ENCODE assay signal across 10 cellular contexts in the genomic region with DNA sequence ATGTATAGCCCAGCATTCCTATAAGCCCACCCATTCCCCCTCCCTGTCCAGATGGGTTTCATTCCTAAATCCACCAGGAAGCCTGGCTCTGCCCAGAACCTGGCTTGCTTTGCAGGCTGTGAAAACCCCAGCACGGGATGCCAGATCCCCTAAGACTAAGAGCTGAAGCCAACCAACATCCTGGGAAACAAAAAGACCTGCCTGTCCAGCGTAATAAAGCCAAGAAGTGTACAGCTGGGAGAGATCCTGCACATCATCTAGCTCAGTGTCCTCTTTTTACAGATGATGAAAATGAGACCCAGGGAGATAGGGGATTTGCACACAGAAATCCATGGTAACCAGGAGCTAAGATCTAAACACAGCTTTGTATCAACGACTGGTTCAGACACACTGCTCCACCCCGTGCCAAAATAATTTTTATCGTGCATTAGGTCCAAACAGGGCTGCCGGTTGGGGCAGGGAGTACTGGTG. TPM values are rescaled to one million over a fixed set of nuclear protein-coding genes. Genes with fewer than 3 reads are reported as not detected.
DNase-seq lines count a peak whose midpoint lies in the region; ATAC-seq and TF ChIP-seq lines count a peak whose summit lies in the region.
"Had no signal": no experiment of that assay in that cellular context is flagged by ENCODE, and none has a peak within 500 bp of the region (broad histone marks: within the 10 kb centered on the region; RNA-seq: fewer than 3 reads in every experiment).

No MANE protein-coding gene starts in this region.

- CTCF ChIA-PET in HEK293 (lab: Yijun Ruan, JAX): interaction anchor here (0.7 to 1.7 kb wide), 5 partner anchors 8 to 887 kb away, joined by 3 to 5 read pairs (median 3); no protein-coding TSS in a partner anchor

- ATAC-seq in GM18520 (IDR thresholded peaks at IDR 0.05; ENCODE audit: unreplicated experiment): no peak
- ATAC-seq: stimulated activated effector memory CD8-positive, alpha-beta T cell treated with anti-CD3 and anti-CD28 coated beads, Interleukin-12 subunit alpha, Interleukin-12 subunit beta, amount 100 ng/mL, for 72 hours had no signal

- in situ Hi-C loops in astrocyte of the cerebellum (cut with HindIII; ENCODE audit: low sequenced_read_pairs): no loop called here

- H3K4me3 ChIP-seq in HEK293 (ENCODE audit: low read depth, low read length) (peak overlapping the region; percentile 89), astrocyte of the cerebellum (ENCODE audit: low read depth, low read length) (peak overlapping the region; percentile 64), skin epidermis (peak overlapping the region; percentile 44 to 73 (median 64))

- H3K27ac ChIP-seq in HEK293 (ENCODE audit: extremely low read depth, low read depth, low read length) (no peak overlapping the region; the same call in 1 of the 2 replicates), skin epidermis (peak overlapping the region in 19 of 21 experiments; percentile 75 to 98 (median 92))

- no peaks in the 10 kb centered on the region for H3K36me3 Mint-ChIP-seq in activated T-helper 2 cell treated with anti-CD3 and anti-CD28 coated beads, Interferon-gamma antibody, Interleukin-2, Interleukin-4, amounts not matched to agents 10 μg/mL and 5 μg/mL and 100 μg/mL, durations not matched to agents 14 hours and 24 hours and 36 hours (ENCODE audit: low read depth)
- H3K36me3 Mint-ChIP-seq: stimulated activated effector memory CD8-positive, alpha-beta T cell treated with anti-CD3 and anti-CD28 coated beads, Interleukin-12 subunit alpha, Interleukin-12 subunit beta, amount 100 ng/mL, for 72 hours had no signal

- DNase-seq in astrocyte of the cerebellum (ENCODE audit: low read depth) (no peak), iris pigment epithelial cell (ENCODE audit: low read depth) (peak; percentile 38), NCI-H510A treated with DMSO at 0.1 percent for 48 hours (lab: John Stamatoyannopoulos, UW) (no peak), superior temporal gyrus (ENCODE audit: extremely low spot score) (no peak)
- DNase-seq in activated T-helper 2 cell treated with anti-CD3 and anti-CD28 coated beads, Interferon-gamma antibody, Interleukin-2, Interleukin-4, amounts not matched to agents 10 μg/mL and 5 μg/mL and 100 μg/mL, durations not matched to agents 14 hours and 24 hours and 36 hours (ENCODE audit: low spot score): no peak

- no peak for TF ChIP-seq CTCF in HEK293 (tag by site-specific recombination; IDR thresholded peaks at IDR 0.05)
- no peak for TF ChIP-seq CTCF in astrocyte of the cerebellum (IDR thresholded peaks at IDR 0.05; ENCODE audit: low read depth, low read length, missing control alignments)

- peaks cover 25% of the 10 kb centered on the region for H3K4me1 ChIP-seq in HEK293 (ENCODE audit: control insufficient read depth, insufficient read depth, low read length)

- H3K9me3 ChIP-seq in HEK293 (ENCODE audit: control insufficient read depth, insufficient read depth, low read depth, low read length): no peaks in the 10 kb centered on the region

- peaks cover 44% of the 10 kb centered on the region for H3K27me3 Mint-ChIP-seq in activated T-helper 2 cell treated with anti-CD3 and anti-CD28 coated beads, Interferon-gamma antibody, Interleukin-2, Interleukin-4, amounts not matched to agents 10 μg/mL and 5 μg/mL and 100 μg/mL, durations not matched to agents 14 hours and 24 hours and 36 hours (ENCODE audit: low read depth)

- peaks cover 12% of the 10 kb centered on the region for H3K4me1 Mint-ChIP-seq in activated T-helper 2 cell treated with anti-CD3 and anti-CD28 coated beads, Interferon-gamma antibody, Interleukin-2, Interleukin-4, amounts not matched to agents 10 μg/mL and 5 μg/mL and 100 μg/mL, durations not matched to agents 14 hours and 24 hours and 36 hours (ENCODE audit: low read depth)

- no peak overlapping the region for H3K27ac Mint-ChIP-seq in activated T-helper 2 cell treated with anti-CD3 and anti-CD28 coated beads, Interferon-gamma antibody, Interleukin-2, Interleukin-4, amounts not matched to agents 10 μg/mL and 5 μg/mL and 100 μg/mL, durations not matched to agents 14 hours and 24 hours and 36 hours
- H3K27ac Mint-ChIP-seq: activated T-helper 1 cell treated with anti-CD3 and anti-CD28 coated beads, Interleukin-12 subunit alpha, Interleukin-12 subunit beta, Interleukin-2, Interleukin-4 antibody, amounts not matched to agents 30 ng/mL and 10 ng/mL and 1 ng/mL, durations not matched to agents 14 hours and 24 hours and 36 hours; stimulated activated effector memory CD8-positive, alpha-beta T cell treated with anti-CD3 and anti-CD28 coated beads, Interleukin-12 subunit alpha, Interleukin-12 subunit beta, amount 100 ng/mL, for 72 hours had no signal

- POLR2A ChIA-PET in HEK293 (lab: Yijun Ruan, JAX): interaction anchor here (0.6 to 1.8 kb wide), 6 partner anchors 11 to 716 kb away, joined by 3 to 6 read pairs (median 3); no protein-coding TSS in a partner anchor

- H3K36me3 ChIP-seq in HEK293 (ENCODE audit: control insufficient read depth in 2 of 2, insufficient read depth in 1 of 2, low read length in 2 of 2): peaks cover 0 to 31% of the 10 kb centered on the region in 2 experiments; a peak in 2 of 3 replicates

- H3K4me3 Mint-ChIP-seq in activated T-helper 2 cell treated with anti-CD3 and anti-CD28 coated beads, Interferon-gamma antibody, Interleukin-2, Interleukin-4, amounts not matched to agents 10 μg/mL and 5 μg/mL and 100 μg/mL, durations not matched to agents 14 hours and 24 hours and 36 hours (ENCODE audit: low read depth): no peak overlapping the region
- H3K4me3 Mint-ChIP-seq: activated T-helper 1 cell treated with anti-CD3 and anti-CD28 coated beads, Interleukin-12 subunit alpha, Interleukin-12 subunit beta, Interleukin-2, Interleukin-4 antibody, amounts not matched to agents 30 ng/mL and 10 ng/mL and 1 ng/mL, durations not matched to agents 14 hours and 24 hours and 36 hours; stimulated activated effector memory CD8-positive, alpha-beta T cell treated with anti-CD3 and anti-CD28 coated beads, Interleukin-12 subunit alpha, Interleukin-12 subunit beta, amount 100 ng/mL, for 72 hours had no signal

- no peaks in the 10 kb centered on the region for H3K9me3 Mint-ChIP-seq in activated T-helper 2 cell treated with anti-CD3 and anti-CD28 coated beads, Interferon-gamma antibody, Interleukin-2, Interleukin-4, amounts not matched to agents 10 μg/mL and 5 μg/mL and 100 μg/mL, durations not matched to agents 14 hours and 24 hours and 36 hours
- H3K9me3 Mint-ChIP-seq: activated T-helper 1 cell treated with anti-CD3 and anti-CD28 coated beads, Interleukin-12 subunit alpha, Interleukin-12 subunit beta, Interleukin-2, Interleukin-4 antibody, amounts not matched to agents 30 ng/mL and 10 ng/mL and 1 ng/mL, durations not matched to agents 14 hours and 24 hours and 36 hours; stimulated activated effector memory CD8-positive, alpha-beta T cell treated with anti-CD3 and anti-CD28 coated beads, Interleukin-12 subunit alpha, Interleukin-12 subunit beta, amount 100 ng/mL, for 72 hours had no signal

- intact Hi-C loops in activated T-helper 2 cell treated with anti-CD3 and anti-CD28 coated beads, Interferon-gamma antibody, Interleukin-2, Interleukin-4, amounts not matched to agents 10 μg/mL and 5 μg/mL and 100 μg/mL, durations not matched to agents 14 hours and 24 hours and 36 hours (cut with micrococcal nuclease): no loop called here

TF ChIP-seq in HEK293, 187 proteins besides CTCF, POLR2A, EP300 and RAD21 (continues in another document):
- TF ChIP-seq SP2 (tag by site-specific recombination; IDR thresholded peaks at IDR 0.05): no peak
- no peak for TF ChIP-seq FEZF1 (tag by site-specific recombination; IDR thresholded peaks at IDR 0.05)
- TF ChIP-seq ZFHX2 (tag by site-specific recombination; conservative IDR thresholded peaks at IDR 0.05): no peak
- no peak for TF ChIP-seq ZNF214 (tag by site-specific recombination; IDR thresholded peaks at IDR 0.05; ENCODE audit: borderline replicate concordance)
- TF ChIP-seq, protein P1, sequence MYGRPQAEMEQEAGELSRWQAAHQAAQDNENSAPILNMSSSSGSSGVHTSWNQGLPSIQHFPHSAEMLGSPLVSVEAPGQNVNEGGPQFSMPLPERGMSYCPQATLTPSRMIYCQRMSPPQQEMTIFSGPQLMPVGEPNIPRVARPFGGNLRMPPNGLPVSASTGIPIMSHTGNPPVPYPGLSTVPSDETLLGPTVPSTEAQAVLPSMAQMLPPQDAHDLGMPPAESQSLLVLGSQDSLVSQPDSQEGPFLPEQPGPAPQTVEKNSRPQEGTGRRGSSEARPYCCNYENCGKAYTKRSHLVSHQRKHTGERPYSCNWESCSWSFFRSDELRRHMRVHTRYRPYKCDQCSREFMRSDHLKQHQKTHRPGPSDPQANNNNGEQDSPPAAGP (tag by site-specific recombination; IDR thresholded peaks at IDR 0.05): no peak
- TF ChIP-seq ZBTB48 (tag by site-specific recombination; IDR thresholded peaks at IDR 0.05): no peak
- TF ChIP-seq, protein P2, sequence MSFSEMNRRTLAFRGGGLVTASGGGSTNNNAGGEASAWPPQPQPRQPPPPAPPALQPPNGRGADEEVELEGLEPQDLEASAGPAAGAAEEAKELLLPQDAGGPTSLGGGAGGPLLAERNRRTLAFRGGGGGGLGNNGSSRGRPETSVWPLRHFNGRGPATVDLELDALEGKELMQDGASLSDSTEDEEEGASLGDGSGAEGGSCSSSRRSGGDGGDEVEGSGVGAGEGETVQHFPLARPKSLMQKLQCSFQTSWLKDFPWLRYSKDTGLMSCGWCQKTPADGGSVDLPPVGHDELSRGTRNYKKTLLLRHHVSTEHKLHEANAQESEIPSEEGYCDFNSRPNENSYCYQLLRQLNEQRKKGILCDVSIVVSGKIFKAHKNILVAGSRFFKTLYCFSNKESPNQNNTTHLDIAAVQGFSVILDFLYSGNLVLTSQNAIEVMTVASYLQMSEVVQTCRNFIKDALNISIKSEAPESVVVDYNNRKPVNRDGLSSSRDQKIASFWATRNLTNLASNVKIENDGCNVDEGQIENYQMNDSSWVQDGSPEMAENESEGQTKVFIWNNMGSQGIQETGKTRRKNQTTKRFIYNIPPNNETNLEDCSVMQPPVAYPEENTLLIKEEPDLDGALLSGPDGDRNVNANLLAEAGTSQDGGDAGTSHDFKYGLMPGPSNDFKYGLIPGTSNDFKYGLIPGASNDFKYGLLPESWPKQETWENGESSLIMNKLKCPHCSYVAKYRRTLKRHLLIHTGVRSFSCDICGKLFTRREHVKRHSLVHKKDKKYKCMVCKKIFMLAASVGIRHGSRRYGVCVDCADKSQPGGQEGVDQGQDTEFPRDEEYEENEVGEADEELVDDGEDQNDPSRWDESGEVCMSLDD (tag by site-specific recombination; IDR thresholded peaks at IDR 0.05): no peak
- TF ChIP-seq YY1 (tag by site-specific recombination; IDR thresholded peaks at IDR 0.05): no peak
- no peak for TF ChIP-seq ZNF221 (tag by site-specific recombination; IDR thresholded peaks at IDR 0.05; ENCODE audit: borderline replicate concordance)
- no peak for TF ChIP-seq ZNF548 (tag by site-specific recombination; IDR thresholded peaks at IDR 0.05)
- no peak for TF ChIP-seq ZNF248 (tag by site-specific recombination; IDR thresholded peaks at IDR 0.05)
- TF ChIP-seq ZNF202 (tag by site-specific recombination; IDR thresholded peaks at IDR 0.05; ENCODE audit: borderline replicate concordance): no peak

RNA-seq across cellular contexts. Expression of gene RND3, which starts 3.0 kb away (rescaled TPM):
- not detected in 2 replicates for total RNA-seq in activated T-helper 2 cell treated with anti-CD3 and anti-CD28 coated beads, Interferon-gamma antibody, Interleukin-2, Interleukin-4, amounts not matched to agents 10 μg/mL and 5 μg/mL and 100 μg/mL, durations not matched to agents 14 hours and 24 hours and 36 hours
- total RNA-seq: activated T-helper 1 cell treated with anti-CD3 and anti-CD28 coated beads, Interleukin-12 subunit alpha, Interleukin-12 subunit beta, Interleukin-2, Interleukin-4 antibody, amounts not matched to agents 30 ng/mL and 10 ng/mL and 1 ng/mL, durations not matched to agents 14 hours and 24 hours and 36 hours had no signal
